ENCODE assay signal across 27 cellular contexts in genomic region chr5:158155087-158155486, GRCh38.
"Had no signal": no experiment of that assay in that cellular context is flagged by ENCODE, and none has a peak within 500 bp of the region (broad histone marks: within the 10 kb centered on the region; RNA-seq: fewer than 3 reads in every experiment).

No MANE protein-coding gene starts in this region.

- H2AFZ ChIP-seq: hepatocyte had no signal

- H3K9me3 ChIP-seq: colonic mucosa, esophagus muscularis mucosa, gastroesophageal sphincter, heart left ventricle, left lung, prostate gland, right atrium auricular region, thyroid gland, vagina had no signal

- H3K27ac ChIP-seq: colonic mucosa, esophagus muscularis mucosa, foreskin keratinocyte, gastroesophageal sphincter, heart left ventricle, hepatocyte, left lung, prostate gland, right atrium auricular region, thyroid gland, vagina had no signal

- H3K36me3 ChIP-seq: colonic mucosa, esophagus muscularis mucosa, gastroesophageal sphincter, heart left ventricle, left lung, prostate gland, right atrium auricular region, thyroid gland, vagina had no signal

- H3K4me3 ChIP-seq: colonic mucosa, esophagus muscularis mucosa, gastroesophageal sphincter, heart left ventricle, hepatocyte, left lung, prostate gland, right atrium auricular region, smooth muscle cell, thyroid gland, vagina had no signal

- H3K27me3 ChIP-seq: colonic mucosa, gastroesophageal sphincter, heart left ventricle, hepatocyte, right atrium auricular region, thyroid gland, vagina had no signal

- H3K79me2 ChIP-seq: hepatocyte had no signal

- H3K4me2 ChIP-seq: hepatocyte, smooth muscle cell had no signal

- DNase-seq: colonic mucosa; effector CD8-positive, alpha-beta T cell; endodermal cell; heart left ventricle; left cardiac atrium; left lung; mesendoderm; midbrain; naive thymus-derived CD4-positive, alpha-beta T cell; nephron progenitor cell; nucleus accumbens; stimulated activated CD4-positive, alpha-beta T cell treated with anti-CD3 and anti-CD28 coated beads, Interleukin-12 subunit alpha, Interleukin-12 subunit beta, amount 100 ng/mL, for 4 hours; stimulated activated CD4-positive, alpha-beta T cell treated with anti-CD3 and anti-CD28 coated beads, Interleukin-1b, Interleukin-23, amount 100 ng/mL, for 48 hours; stimulated activated CD4-positive, alpha-beta T cell treated with anti-CD3 and anti-CD28 coated beads, Interleukin-4, amount 100 ng/mL, for 1 hour; stimulated activated CD8-positive, alpha-beta memory T cell treated with anti-CD3 and anti-CD28 coated beads, Interleukin-4, amount 100 ng/mL, for 48 hours; stimulated activated naive CD4-positive, alpha-beta T cell; stimulated activated naive CD8-positive, alpha-beta T cell treated with anti-CD3 and anti-CD28 coated beads, Interleukin-15, amount 100 ng/mL, for 72 hours; thyroid gland; trophoblast cell had no signal

- H3K4me1 ChIP-seq: colonic mucosa, foreskin keratinocyte, prostate gland, thyroid gland had no signal

- ATAC-seq: naive thymus-derived CD4-positive, alpha-beta T cell; stimulated activated naive CD8-positive, alpha-beta T cell treated with anti-CD3 and anti-CD28 coated beads, Interleukin-15, amount 100 ng/mL, for 72 hours had no signal
